In genomic region chr3:72909591-72909990, GRCh38 we compare ENCODE assay signal across 16 cellular contexts. TPM values are rescaled to one million over a fixed set of nuclear protein-coding genes. Genes with fewer than 3 reads are reported as not detected.
DNase-seq lines count a peak whose midpoint lies in the region; FAIRE-seq and TF ChIP-seq lines count a peak whose summit lies in the region.
"Had no signal": no experiment of that assay in that cellular context is flagged by ENCODE, and none has a peak within 500 bp of the region (broad histone marks: within the 10 kb centered on the region; RNA-seq: fewer than 3 reads in every experiment).

No MANE protein-coding gene starts in this region.

- H3K4me3 Mint-ChIP-seq in astrocyte (ENCODE audit: unreplicated experiment) (no peak overlapping the region), nephron progenitor cell (no peak overlapping the region)
- no peak overlapping the region for H3K4me3 Mint-ChIP-seq in activated CD4-positive, alpha-beta T cell treated with anti-CD3 and anti-CD28 coated beads, Interleukin-2, amount 10 ng/mL, durations not matched to agents 7 days and 5 days
- H3K4me3 Mint-ChIP-seq: B cell; CD8-positive, alpha-beta T cell; GM23338 had no signal

- CTCF ChIA-PET in activated CD4-positive, alpha-beta T cell treated with anti-CD3 and anti-CD28 coated beads, Interleukin-2, amount 10 ng/mL, durations not matched to agents 7 days and 5 days (lab: Charles Lee): interaction anchor here (1.2 kb wide), 1 partner anchor 44 kb away, joined by 4 read pairs; no protein-coding TSS in a partner anchor

- no peak overlapping the region for H3K4me2 ChIP-seq in astrocyte (ENCODE audit: low read length)
- H3K4me2 ChIP-seq: BLaER1 treated with 17β-estradiol and CSF1 and Interleukin-3, amounts not matched to agents 10 nM and 100 nM; GM23338 had no signal

- H3K36me3 ChIP-seq in astrocyte (ENCODE audit: insufficient read depth, low read length) (no peaks in the 10 kb centered on the region), thyroid gland (no peaks in the 10 kb centered on the region)
- H3K36me3 ChIP-seq: BLaER1 treated with 17β-estradiol and CSF1 and Interleukin-3, amounts not matched to agents 10 nM and 100 nM had no signal

- peaks cover 42% of the 10 kb centered on the region for H3K4me1 Mint-ChIP-seq in astrocyte (ENCODE audit: low read depth, unreplicated experiment)
- peaks cover 61% of the 10 kb centered on the region for H3K4me1 Mint-ChIP-seq in nephron progenitor cell
- no peaks in the 10 kb centered on the region for H3K4me1 Mint-ChIP-seq in activated CD4-positive, alpha-beta T cell treated with anti-CD3 and anti-CD28 coated beads, Interleukin-2, amount 10 ng/mL, durations not matched to agents 7 days and 5 days
- H3K4me1 Mint-ChIP-seq: B cell had no signal

- H3K4me1 ChIP-seq in astrocyte (ENCODE audit: insufficient read depth, low read length) (peaks cover 21% of the 10 kb centered on the region), thyroid gland (peaks cover 19 to 40% of the 10 kb centered on the region in 2 donors)
- H3K4me1 ChIP-seq: BLaER1 treated with 17β-estradiol and CSF1 and Interleukin-3, amounts not matched to agents 10 nM and 100 nM had no signal

- TF ChIP-seq POLR2A in thyroid gland (IDR thresholded peaks at IDR 0.05): no peak

- intact Hi-C loops in thyroid gland (cut with DNase I): no loop called here

- H3K27ac ChIP-seq in astrocyte (ENCODE audit: low read depth, low read length) (no peak overlapping the region), thyroid gland (peak overlapping the region; percentile 59 to 80 (median 69))
- H3K27ac ChIP-seq: BLaER1 treated with 17β-estradiol and CSF1 and Interleukin-3, amounts not matched to agents 10 nM and 100 nM; HL-60 had no signal

- peaks cover 14% of the 10 kb centered on the region for H4K20me1 ChIP-seq in astrocyte (ENCODE audit: insufficient read depth, low read length)
- H4K20me1 ChIP-seq: BLaER1 treated with 17β-estradiol and CSF1 and Interleukin-3, amounts not matched to agents 10 nM and 100 nM had no signal

- H3K36me3 Mint-ChIP-seq in astrocyte (ENCODE audit: low read depth, unreplicated experiment): peaks cover 25% of the 10 kb centered on the region
- H3K36me3 Mint-ChIP-seq in nephron progenitor cell (ENCODE audit: low read depth): peaks cover 23% of the 10 kb centered on the region
- no peaks in the 10 kb centered on the region for H3K36me3 Mint-ChIP-seq in activated CD4-positive, alpha-beta T cell treated with anti-CD3 and anti-CD28 coated beads, Interleukin-2, amount 10 ng/mL, durations not matched to agents 7 days and 5 days (ENCODE audit: low read depth)
- H3K36me3 Mint-ChIP-seq: CD8-positive, alpha-beta T cell had no signal

- no peak for FAIRE-seq in astrocyte (lab: Jason Lieb, UNC)
- FAIRE-seq: H54 had no signal

- TF ChIP-seq CTCF in astrocyte (IDR thresholded peaks at IDR 0.05; ENCODE audit: insufficient read depth, low read depth, low read length) (no peak), nephron progenitor cell (IDR thresholded peaks at IDR 0.05) (no peak), thyroid gland (IDR thresholded peaks at IDR 0.05) (no peak)

- H3K27me3 Mint-ChIP-seq in astrocyte (ENCODE audit: low read depth, unreplicated experiment) (no peaks in the 10 kb centered on the region), nephron progenitor cell (ENCODE audit: low read depth, poor library complexity) (no peaks in the 10 kb centered on the region)
- peaks cover 6% of the 10 kb centered on the region for H3K27me3 Mint-ChIP-seq in activated CD4-positive, alpha-beta T cell treated with anti-CD3 and anti-CD28 coated beads, Interleukin-2, amount 10 ng/mL, durations not matched to agents 7 days and 5 days
- H3K27me3 Mint-ChIP-seq: B cell had no signal

- no peaks in the 10 kb centered on the region for H3K79me2 ChIP-seq in astrocyte (ENCODE audit: insufficient read depth, low read length)

- H3K9ac ChIP-seq in astrocyte (ENCODE audit: low read length): no peak overlapping the region
- H3K9ac ChIP-seq: BLaER1 treated with 17β-estradiol and CSF1 and Interleukin-3, amounts not matched to agents 10 nM and 100 nM had no signal

- POLR2A ChIA-PET in activated CD4-positive, alpha-beta T cell treated with anti-CD3 and anti-CD28 coated beads, Interleukin-2, amount 10 ng/mL, durations not matched to agents 7 days and 5 days (lab: Charles Lee): no interaction called here

- H3K9me3 Mint-ChIP-seq in astrocyte (ENCODE audit: unreplicated experiment) (no peaks in the 10 kb centered on the region), nephron progenitor cell (no peaks in the 10 kb centered on the region)
- H3K9me3 Mint-ChIP-seq in activated CD4-positive, alpha-beta T cell treated with anti-CD3 and anti-CD28 coated beads, Interleukin-2, amount 10 ng/mL, durations not matched to agents 7 days and 5 days: no peaks in the 10 kb centered on the region
- H3K9me3 Mint-ChIP-seq: CD8-positive, alpha-beta T cell; GM23338 had no signal

- H3K27ac Mint-ChIP-seq in astrocyte (ENCODE audit: unreplicated experiment) (peak overlapping the region; percentile 59), nephron progenitor cell (peak overlapping the region; percentile 20)
- no peak overlapping the region for H3K27ac Mint-ChIP-seq in activated CD4-positive, alpha-beta T cell treated with anti-CD3 and anti-CD28 coated beads, Interleukin-2, amount 10 ng/mL, durations not matched to agents 7 days and 5 days
- H3K27ac Mint-ChIP-seq: B cell; CD8-positive, alpha-beta T cell; GM23338 had no signal

- no peak for DNase-seq in astrocyte (ENCODE audit: low read depth)
- DNase-seq in nephron progenitor cell: no peak
- DNase-seq in thyroid gland: peak; percentile 75 to 76
- no peak for DNase-seq in activated CD4-positive, alpha-beta T cell treated with anti-CD3 and anti-CD28 coated beads, Interleukin-2, amount 10 ng/mL, durations not matched to agents 7 days and 5 days
- DNase-seq in NCI-H446 (lab: John Stamatoyannopoulos, UW): no peak
- no peak for DNase-seq in HuH-7.5 (ENCODE audit: low spot score)
- DNase-seq: Calu3; CD8-positive, alpha-beta T cell; DMS79 treated with DMSO at 0.1 percent for 48 hours; GF-D8; HCEC 1CT had no signal

- WGBS in thyroid gland, 2 donors: 35 to 43% methylated on average over 3 of the region's 3 CpGs

- no peak overlapping the region for H2AFZ ChIP-seq in astrocyte (ENCODE audit: low read depth, low read length)
- H2AFZ ChIP-seq: GM23338 had no signal

- no peaks in the 10 kb centered on the region for H3K27me3 ChIP-seq in astrocyte (ENCODE audit: insufficient read depth, low read length)
- no peaks in the 10 kb centered on the region for H3K27me3 ChIP-seq in thyroid gland
- H3K27me3 ChIP-seq: BLaER1 treated with 17β-estradiol and CSF1 and Interleukin-3, amounts not matched to agents 10 nM and 100 nM had no signal

- no peaks in the 10 kb centered on the region for H3K9me3 ChIP-seq in astrocyte (ENCODE audit: insufficient read depth, low read depth, low read length)
- H3K9me3 ChIP-seq in thyroid gland: no peaks in the 10 kb centered on the region
- H3K9me3 ChIP-seq: BLaER1 treated with 17β-estradiol and CSF1 and Interleukin-3, amounts not matched to agents 10 nM and 100 nM had no signal

- H3K4me3 ChIP-seq in astrocyte (ENCODE audit: insufficient read depth, low read depth, low read length) (no peak overlapping the region), thyroid gland (replicated peaks in 1 of 3) (no peak overlapping the region)
- H3K4me3 ChIP-seq: BLaER1 treated with 17β-estradiol and CSF1 and Interleukin-3, amounts not matched to agents 10 nM and 100 nM; GM23338 had no signal

RNA-seq across cellular contexts. Expression of gene GXYLT2, which starts 21.7 kb away (rescaled TPM):
- total RNA-seq in astrocyte (62.6 and 92.0 TPM in 2 replicates), thyroid gland (10 to 100 TPM; 16.2 to 23.6 (median 19.6) TPM)
- not detected for total RNA-seq in activated CD4-positive, alpha-beta T cell treated with anti-CD3 and anti-CD28 coated beads, Interleukin-2, amount 10 ng/mL, durations not matched to agents 7 days and 5 days
- total RNA-seq: B cell; CD8-positive, alpha-beta T cell had no signal

Comparison
In these comparisons a context has a peak if more than half of its experiments do, and no peak if none do; other contexts are left out.
1. DNase-seq: peak in thyroid gland (2 of 2); none in astrocyte (single experiment), nephron progenitor cell (single experiment), activated CD4-positive, alpha-beta T cell treated with anti-CD3 and anti-CD28 coated beads, Interleukin-2, amount 10 ng/mL, durations not matched to agents 7 days and 5 days (single experiment), NCI-H446 (0 of 2) and HuH-7.5 (single experiment).
2. RNA of gene GXYLT2, which starts 21.7 kb away (total RNA-seq): 62.6 to 92.0 TPM in astrocyte and 16.2 to 23.6 TPM in thyroid gland; not detected in activated CD4-positive, alpha-beta T cell treated with anti-CD3 and anti-CD28 coated beads, Interleukin-2, amount 10 ng/mL, durations not matched to agents 7 days and 5 days; every median in the first group is over 10 times any median in the second.